17 cellular contexts compared by ENCODE assay signal in genomic region chr1:37944816-37945215, GRCh38. TPM values are rescaled to one million over a fixed set of nuclear protein-coding genes. Genes with fewer than 3 reads are reported as not detected.
DNase-seq lines count a peak whose midpoint lies in the region; ATAC-seq and TF ChIP-seq lines count a peak whose summit lies in the region.
"Had no signal": no experiment of that assay in that cellular context is flagged by ENCODE, and none has a peak within 500 bp of the region (broad histone marks: within the 10 kb centered on the region; RNA-seq: fewer than 3 reads in every experiment).

No MANE protein-coding gene starts in this region.

- POLR2A ChIA-PET in HEK293 (lab: Yijun Ruan, JAX): interaction anchor here (1.7 kb wide), 1 partner anchor 13 kb away, joined by 5 read pairs; no protein-coding TSS in a partner anchor

- H3K27me3 Mint-ChIP-seq in nephron (ENCODE audit: low read depth): no peaks in the 10 kb centered on the region
- H3K27me3 Mint-ChIP-seq: IgD-negative memory B cell had no signal

- H3K9me3 ChIP-seq in HEK293 (ENCODE audit: control insufficient read depth, insufficient read depth, low read depth, low read length) (no peaks in the 10 kb centered on the region), adipocyte (ENCODE audit: control insufficient read depth, low read length) (no peaks in the 10 kb centered on the region), gastrocnemius medialis (no peaks in the 10 kb centered on the region)
- H3K9me3 ChIP-seq: BE2C, Peyer's patch, SJSA1 had no signal

- H3K27ac Mint-ChIP-seq in nephron: no peak overlapping the region
- H3K27ac Mint-ChIP-seq: IgD-negative memory B cell had no signal

- H3K4me3 Mint-ChIP-seq in nephron: peak overlapping the region; percentile 98 to 100 (median 99)

- H3K36me3 Mint-ChIP-seq in nephron (ENCODE audit: low read depth): peaks cover 4% of the 10 kb centered on the region

- TF ChIP-seq CTCF in HEK293 (tag by site-specific recombination; IDR thresholded peaks at IDR 0.05) (no peak), nephron (IDR thresholded peaks at IDR 0.05; ENCODE audit: unreplicated experiment in 3 of 3) (no peak), gastrocnemius medialis (IDR thresholded peaks at IDR 0.05 in 4 of 5, conservative IDR thresholded peaks at IDR 0.05 in 1 of 5) (no peak)

- CTCF ChIA-PET in HEK293 (lab: Yijun Ruan, JAX): interaction anchor here (0.5 to 1.4 kb wide), 3 partner anchors 85 to 1633 kb away, joined by 3 to 5 read pairs (median 4); no protein-coding TSS in a partner anchor

- H3K27me3 ChIP-seq in adipocyte (replicated peaks; ENCODE audit: control insufficient read depth, insufficient read depth, low read length) (no peaks in the 10 kb centered on the region), gastrocnemius medialis (no peaks in the 10 kb centered on the region)
- H3K27me3 ChIP-seq: BE2C, Peyer's patch, SJSA1 had no signal

- H3K4me1 ChIP-seq in HEK293 (ENCODE audit: control insufficient read depth, insufficient read depth, low read length) (no peaks in the 10 kb centered on the region), adipocyte (ENCODE audit: control insufficient read depth, insufficient read depth, low read length) (peaks cover 12% of the 10 kb centered on the region), gastrocnemius medialis (peaks cover 10 to 23% of the 10 kb centered on the region in 2 donors)
- H3K4me1 ChIP-seq: BE2C had no signal

- no peak overlapping the region for H3K27ac ChIP-seq in HEK293 (ENCODE audit: extremely low read depth, low read depth, low read length)
- peak overlapping the region in 3 of 4 donors; percentile 89 to 94 (median 92) for H3K27ac ChIP-seq in gastrocnemius medialis
- no peak overlapping the region for H3K27ac ChIP-seq in substantia nigra (ENCODE audit: low read depth, low read length, poor library complexity, severe bottlenecking)
- H3K27ac ChIP-seq: SJSA1 had no signal

- H3K4me3 ChIP-seq in HEK293 (ENCODE audit: low read depth, low read length) (no peak overlapping the region), adipocyte (ENCODE audit: low read length) (no peak overlapping the region), gastrocnemius medialis (no peak overlapping the region)
- H3K4me3 ChIP-seq: Peyer's patch, SJSA1 had no signal

- peaks cover 15% of the 10 kb centered on the region for H3K4me1 Mint-ChIP-seq in nephron

- in situ Hi-C loops in gastrocnemius medialis (cut with MboI; ENCODE audit: low sequenced_read_pairs in 4 of 4): no loop called here

- ATAC-seq in gastrocnemius medialis (no peak), HG03432 (IDR thresholded peaks at IDR 0.05; ENCODE audit: unreplicated experiment) (no peak)

- DNase-seq in adipocyte (ENCODE audit: low read depth): no peak
- no peak for DNase-seq in gastrocnemius medialis
- no peak for DNase-seq in SKM-1 (lab: John Stamatoyannopoulos, UW; ENCODE audit: unreplicated experiment)
- no peak for DNase-seq in substantia nigra (lab: John Stamatoyannopoulos, UW)
- DNase-seq: BE2C, H9, NCI-H1694 treated with DMSO at 0.1 percent for 48 hours, NCI-H2081 treated with DMSO at 0.1 percent for 48 hours, NCI-H2171 treated with DMSO at 0.1 percent for 48 hours, NCI-H524 treated with DMSO at 0.1 percent for 48 hours, NCI-H82, Peyer's patch had no signal

- intact Hi-C loops in gastrocnemius medialis (cut with DNase I; ENCODE audit: low total_unique reads): loop anchor here (5.0 kb wide), 2 partner anchors 82 to 133 kb away; no protein-coding TSS in a partner anchor

- no peak for TF ChIP-seq POLR2A in gastrocnemius medialis (IDR thresholded peaks at IDR 0.05)

- H3K9me3 Mint-ChIP-seq in nephron: no peaks in the 10 kb centered on the region
- H3K9me3 Mint-ChIP-seq: H9, IgD-negative memory B cell had no signal

- H3K36me3 ChIP-seq in HEK293 (ENCODE audit: control insufficient read depth in 2 of 2, insufficient read depth in 1 of 2, low read length in 2 of 2) (peaks cover 0 to 24% of the 10 kb centered on the region in 2 experiments; a peak in 1 of 3 replicates), adipocyte (ENCODE audit: control insufficient read depth, insufficient read depth, low read length, severe bottlenecking) (peaks cover 40% of the 10 kb centered on the region), gastrocnemius medialis (peaks cover 0 to 43% of the 10 kb centered on the region in 2 donors)
- H3K36me3 ChIP-seq: BE2C had no signal

- peak overlapping the region; percentile 94 for H3K9ac ChIP-seq in adipocyte (ENCODE audit: low read length)

TF ChIP-seq in HEK293, 187 proteins besides CTCF, POLR2A, EP300 and RAD21:
- TF ChIP-seq ZNF747 (tag by site-specific recombination; IDR thresholded peaks at IDR 0.05) (no peak), ZNF335 (tag by site-specific recombination; conservative IDR thresholded peaks at IDR 0.05) (peak; percentile 60)

RNA-seq across cellular contexts. Expression of gene INPP5B, which starts 2.0 kb away (rescaled TPM):
- total RNA-seq in gastrocnemius medialis: 10 to 100 TPM in 2 of 4 donors, 1 to 10 TPM in 2; 6.8 to 13.4 (median 10.1) TPM

RNA-seq across cellular contexts. Expression of gene SF3A3, which starts 45.0 kb away (rescaled TPM):
- 10 to 100 TPM; 23.0 to 41.4 (median 34.8) TPM for total RNA-seq in gastrocnemius medialis

Comparison
In these comparisons a context has a peak if more than half of its experiments do, and no peak if none do; other contexts are left out.
1. H3K27ac ChIP-seq: peak in gastrocnemius medialis (3 of 4); none in HEK293 (single experiment) and substantia nigra (single experiment).